1 cellular context compared by ENCODE assay signal in the genomic region with DNA sequence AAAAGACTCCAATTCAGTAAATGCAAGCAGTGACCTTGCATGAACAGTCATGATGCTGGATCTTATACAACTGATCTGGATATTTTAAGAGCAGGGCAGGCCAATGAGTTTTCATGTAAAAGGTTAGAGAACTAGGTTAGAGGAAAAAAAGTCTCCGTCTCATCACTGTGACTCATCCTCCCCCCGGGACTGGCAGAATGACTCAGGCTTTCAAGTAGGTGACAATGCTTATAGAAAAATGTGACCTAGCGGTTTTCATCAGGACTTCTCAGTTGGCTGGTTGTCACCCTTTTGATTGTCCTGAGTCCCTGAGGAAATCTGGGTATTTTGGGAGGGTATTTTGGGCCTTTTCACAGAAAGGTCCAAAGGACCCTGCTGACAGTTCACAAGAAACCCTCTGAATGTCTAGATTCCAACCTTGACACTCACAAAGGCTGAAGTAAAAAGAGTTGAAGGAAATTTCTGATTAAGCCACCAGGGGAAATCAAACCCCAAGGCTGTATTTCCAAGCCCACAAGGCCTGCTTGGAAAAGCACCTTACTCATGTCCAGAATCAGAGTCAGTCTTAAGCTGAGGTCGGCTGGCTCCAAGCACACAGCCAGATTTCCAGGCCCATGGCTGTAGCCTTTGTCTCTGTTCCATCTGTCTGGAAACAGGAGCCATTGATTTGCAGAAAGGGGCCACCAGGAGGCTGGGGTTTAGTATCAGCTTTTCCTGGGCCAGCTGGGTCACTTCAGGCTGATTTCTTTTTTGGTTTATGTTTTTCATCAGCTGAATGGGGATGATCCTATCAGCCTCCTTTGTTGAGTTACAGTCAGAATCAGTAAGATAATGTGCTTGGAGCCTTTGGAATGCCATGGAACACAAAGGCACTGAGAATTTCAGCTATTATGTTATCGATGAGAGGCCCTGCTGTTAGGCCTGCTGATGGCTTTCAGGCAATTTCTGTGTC.
A peak's percentile ranks its signal among the peaks of the same experiment; 100 is the strongest.
TF ChIP-seq lines count a peak whose summit lies in the region.

No MANE protein-coding gene starts in this region.

TF ChIP-seq in K562, 482 proteins besides CTCF, POLR2A, EP300 and RAD21 (continued from another document):
- TF ChIP-seq C11orf30 (IDR thresholded peaks at IDR 0.05; ENCODE audit: low read depth) (peak; percentile 83), RBM34 (IDR thresholded peaks at IDR 0.05; ENCODE audit: borderline replicate concordance, insufficient read depth, low read length) (no peak), PHF20 (IDR thresholded peaks at IDR 0.05; ENCODE audit: partially characterized antibody) (no peak), SUPT5H (IDR thresholded peaks at IDR 0.05) (no peak), ZNF354B (CRISPR knock-in tag; IDR thresholded peaks at IDR 0.05) (no peak), JUND (IDR thresholded peaks at IDR 0.05; ENCODE audit: borderline replicate concordance, low read depth, low read length) (peak; percentile 89), JUND (tag; IDR thresholded peaks at IDR 0.05; ENCODE audit: borderline replicate concordance, low read depth, low read length) (peak; percentile 94), RBFOX2 (IDR thresholded peaks at IDR 0.05; ENCODE audit: low read depth, low read length) (no peak), ZNF316 (IDR thresholded peaks at IDR 0.05) (peak; percentile 82), PHB (CRISPR knock-in tag; IDR thresholded peaks at IDR 0.05) (no peak), ZNF217 (CRISPR knock-in tag; IDR thresholded peaks at IDR 0.05) (no peak), CHD2 (IDR thresholded peaks at IDR 0.05; ENCODE audit: low read depth, low read length) (no peak), CTBP1 (IDR thresholded peaks at IDR 0.05; ENCODE audit: borderline replicate concordance) (no peak), TAL1 (IDR thresholded peaks at IDR 0.05) (no peak)
